Comparison of ENCODE assay signal across 27 cellular contexts in the genomic region with DNA sequence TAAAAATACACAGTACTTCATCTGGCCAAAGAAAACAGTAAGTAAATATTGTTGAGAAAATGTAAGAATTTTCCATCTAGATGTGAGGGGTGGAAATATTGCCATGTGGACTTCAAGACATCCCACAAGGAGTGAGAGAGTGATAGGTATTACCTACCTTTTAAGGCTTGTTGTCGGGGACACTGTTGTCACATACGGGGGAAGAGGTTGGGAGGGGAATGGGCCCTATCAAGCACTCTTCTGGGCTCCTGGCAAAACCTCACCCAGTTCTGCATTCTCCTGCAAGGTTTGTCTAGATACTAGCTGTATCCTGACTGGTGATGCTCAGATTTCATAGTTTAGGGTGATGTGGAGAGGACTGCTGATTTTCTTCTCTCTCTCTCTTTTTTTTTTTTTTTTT.
"Had no signal": no experiment of that assay in that cellular context is flagged by ENCODE, and none has a peak within 500 bp of the region (broad histone marks: within the 10 kb centered on the region; RNA-seq: fewer than 3 reads in every experiment).

No MANE protein-coding gene starts in this region.

- H3K4me3 ChIP-seq: cardiac muscle cell, MG63, SJSA1 had no signal

- H3K9me3 ChIP-seq: MG63, SJSA1 had no signal

- DNase-seq: activated CD4-positive, alpha-beta memory T cell treated with anti-CD3 and anti-CD28 coated beads for 36 hours; activated CD4-positive, alpha-beta T cell treated with anti-CD3 and anti-CD28 coated beads, Interleukin-2, amount 10 ng/mL, durations not matched to agents 7 days and 5 days; activated CD4-positive, CD25-positive, alpha-beta regulatory T cell; activated CD8-positive, alpha-beta memory T cell treated with anti-CD3 and anti-CD28 coated beads for 24 hours; activated effector memory CD4-positive, alpha-beta T cell treated with anti-CD3 and anti-CD28 coated beads, Interleukin-2, amount 50 U/mL, for 16 hours; activated naive CD4-positive, alpha-beta T cell treated with Interleukin-2 at 50 U/mL for 16 hours; activated T-cell treated with anti-CD3 and anti-CD28 coated beads, Interleukin-2, amount 50 U/mL, for 4 hours; amygdala; brain microvascular endothelial cell; cerebellar nuclear complex; MG63; MV-4-11; NCI-H1092 treated with DMSO at 0.1 percent for 48 hours; NCI-H1417 treated with DMSO at 0.1 percent for 48 hours; NCI-H1694 treated with DMSO at 0.1 percent for 48 hours; NCI-H2029 treated with DMSO at 0.1 percent for 48 hours; NCI-H510A treated with DMSO at 0.1 percent for 48 hours; NCI-H69; NK-92 treated with Interleukin-12 subunit alpha and Interleukin-12 subunit beta, amount 100 ng/mL, for 24 hours; PC-3; SHP77; T-cell; T-helper 2 cell had no signal

- H3K9me3 Mint-ChIP-seq: activated T-cell treated with anti-CD3 and anti-CD28 coated beads, Interleukin-2, amount 50 U/mL, for 4 hours; T-cell had no signal

- ATAC-seq: activated T-cell treated with anti-CD3 and anti-CD28 coated beads, Interleukin-2, amount 50 U/mL, for 4 hours; PC-3; T-cell had no signal

- H3K27me3 Mint-ChIP-seq: activated CD4-positive, alpha-beta memory T cell treated with anti-CD3 and anti-CD28 coated beads for 36 hours; activated CD4-positive, alpha-beta T cell treated with anti-CD3 and anti-CD28 coated beads, Interleukin-2, amount 10 ng/mL, durations not matched to agents 7 days and 5 days; activated naive CD8-positive, alpha-beta T cell; T-cell had no signal

- H3K36me3 ChIP-seq: brain microvascular endothelial cell, cardiac muscle cell, MG63, SJSA1 had no signal

- H3K27ac ChIP-seq: brain microvascular endothelial cell, cardiac muscle cell, SJSA1, VCaP had no signal

- H3K27me3 ChIP-seq: brain microvascular endothelial cell, cardiac muscle cell, MG63, SJSA1 had no signal

- H3K36me3 Mint-ChIP-seq: activated CD4-positive, alpha-beta memory T cell treated with anti-CD3 and anti-CD28 coated beads for 36 hours had no signal

- H3K27ac Mint-ChIP-seq: activated CD4-positive, alpha-beta memory T cell treated with anti-CD3 and anti-CD28 coated beads for 36 hours; activated CD4-positive, alpha-beta T cell treated with anti-CD3 and anti-CD28 coated beads, Interleukin-2, amount 10 ng/mL, durations not matched to agents 7 days and 5 days; activated naive CD8-positive, alpha-beta T cell; T-cell had no signal

- H3K4me3 Mint-ChIP-seq: activated CD4-positive, alpha-beta memory T cell treated with anti-CD3 and anti-CD28 coated beads for 36 hours; activated CD4-positive, alpha-beta T cell treated with anti-CD3 and anti-CD28 coated beads, Interleukin-2, amount 10 ng/mL, durations not matched to agents 7 days and 5 days; activated naive CD8-positive, alpha-beta T cell; activated T-cell treated with anti-CD3 and anti-CD28 coated beads, Interleukin-2, amount 50 U/mL, for 4 hours; T-cell had no signal
